8 cellular contexts compared by ENCODE assay signal in genomic region chr16:24504467-24505345, GRCh38. TPM values are rescaled to one million over a fixed set of nuclear protein-coding genes. Genes with fewer than 3 reads are reported as not detected.
DNase-seq lines count a peak whose midpoint lies in the region; ATAC-seq and TF ChIP-seq lines count a peak whose summit lies in the region.

No MANE protein-coding gene starts in this region.

- H3K27ac ChIP-seq in H9 (ENCODE audit: insufficient read length, low read depth, low read length): no peak overlapping the region
- H3K27ac ChIP-seq in colonic mucosa: no peak overlapping the region
- no peak overlapping the region for H3K27ac ChIP-seq in lower lobe of right lung

- H3K14ac ChIP-seq in H9 (ENCODE audit: insufficient read depth, low read length): no peak overlapping the region

- ATAC-seq in lower lobe of right lung (peak; percentile 83 to 86), HG03025 (IDR thresholded peaks at IDR 0.05; ENCODE audit: low FRiP score, unreplicated experiment) (no peak)

- no peak overlapping the region for H2AFZ ChIP-seq in H9 (ENCODE audit: low read length)

- H3K9ac ChIP-seq in H9 (ENCODE audit: extremely low read depth, insufficient read length, low read length): no peak overlapping the region
- H3K9ac ChIP-seq in colonic mucosa (ENCODE audit: low read depth in 2 of 2, low read length in 2 of 2): no peak overlapping the region

- no peak overlapping the region for H4K5ac ChIP-seq in H9 (ENCODE audit: insufficient read length, low read depth, low read length)

- H3K36me3 ChIP-seq in Caco-2 (ENCODE audit: control insufficient read depth, insufficient read depth, low read length): no peaks in the 10 kb centered on the region
- no peaks in the 10 kb centered on the region for H3K36me3 ChIP-seq in colonic mucosa
- H3K36me3 ChIP-seq in lower lobe of right lung: no peaks in the 10 kb centered on the region

- no peak overlapping the region for H3K18ac ChIP-seq in H9 (ENCODE audit: insufficient read length, low read depth, low read length)

- H3K79me1 ChIP-seq in H9 (ENCODE audit: insufficient read depth, low read depth, low read length, poor library complexity, severe bottlenecking): no peaks in the 10 kb centered on the region

- intact Hi-C loops in Caco-2 (cut with micrococcal nuclease; ENCODE audit: unreplicated experiment) (loop anchor here (1.0 to 5.0 kb wide), 4 partner anchors 95 to 462 kb away; no protein-coding TSS in a partner anchor), colonic mucosa (cut with DNase I) (loop anchor here (2.0 kb wide), 1 partner anchor 462 kb away; no protein-coding TSS in a partner anchor), lower lobe of right lung (cut with DNase I) (no loop called here)

- no peak overlapping the region for H2BK15ac ChIP-seq in H9 (ENCODE audit: low read depth, low read length)

- H3K27ac Mint-ChIP-seq in Caco-2 (ENCODE audit: unreplicated experiment): no peak overlapping the region
- H3K27ac Mint-ChIP-seq in H9: no peak overlapping the region; a peak in 1 of 7 replicates

- no peak overlapping the region for H4K8ac ChIP-seq in H9 (replicated peaks; ENCODE audit: insufficient read length, low read depth, low read length)

- DNase-seq in Caco-2: peak; percentile 54 to 66
- peak; percentile 79 for DNase-seq in H9
- peak; percentile 78 for DNase-seq in NCI-H2227 (lab: John Stamatoyannopoulos, UW; ENCODE audit: unreplicated experiment)
- DNase-seq in activated CD4-positive, alpha-beta T cell treated with anti-CD3 and anti-CD28 coated beads for 48 hours: peak; percentile 66
- DNase-seq in colonic mucosa: peak; percentile 47
- peak; percentile 48 for DNase-seq in lower lobe of right lung
- DNase-seq in stimulated activated CD8-positive, alpha-beta memory T cell treated with anti-CD3 and anti-CD28 coated beads, Interleukin-15, amount 100 ng/mL, for 4 hours (ENCODE audit: low read depth in 2 of 2): peak; percentile 5 to 11

- H3K79me2 ChIP-seq in H9 (ENCODE audit: insufficient read depth, low read length): no peaks in the 10 kb centered on the region

- no peak overlapping the region for H2BK120ac ChIP-seq in H9 (ENCODE audit: low read depth, low read length, poor library complexity, severe bottlenecking)

- peak; percentile 78 to 83 for TF ChIP-seq CTCF in Caco-2 (IDR thresholded peaks at IDR 0.05; ENCODE audit: insufficient read depth in 1 of 2, low read depth in 1 of 2, low read length in 1 of 2, severe bottlenecking in 1 of 2, unreplicated experiment in 1 of 2)
- peak; percentile 88 for TF ChIP-seq CTCF in H9 (conservative IDR thresholded peaks at IDR 0.05)
- TF ChIP-seq CTCF in colonic mucosa (IDR thresholded peaks at IDR 0.05): peak; percentile 68
- peak; percentile 83 for TF ChIP-seq CTCF in lower lobe of right lung (IDR thresholded peaks at IDR 0.05)

- H3K4me3 ChIP-seq in Caco-2 (ENCODE audit: low read depth, low read length): no peak overlapping the region
- H3K4me3 ChIP-seq in colonic mucosa: no peak overlapping the region
- H3K4me3 ChIP-seq in lower lobe of right lung: no peak overlapping the region

- CTCF ChIA-PET in Caco-2 (lab: Charles Lee): interaction anchor here (0.5 to 1.4 kb wide), 16 partner anchors 10 to 701 kb away, joined by 3 to 16 read pairs (median 4); no protein-coding TSS in a partner anchor

- H3K56ac ChIP-seq in H9 (ENCODE audit: insufficient read length, low read depth, low read length): no peak overlapping the region

- H3K4me1 Mint-ChIP-seq in Caco-2 (ENCODE audit: low read depth, unreplicated experiment) (no peaks in the 10 kb centered on the region), H9 (peaks cover 4 to 5% of the 10 kb centered on the region in 2 experiments)

- POLR2A ChIA-PET in Caco-2 (lab: Charles Lee): no interaction called here

- no peaks in the 10 kb centered on the region for H3K36me3 Mint-ChIP-seq in Caco-2 (ENCODE audit: insufficient read depth, unreplicated experiment)
- peaks cover 0 to 2% (median 0%) of the 10 kb centered on the region in 3 experiments; a peak in 1 of 7 replicates for H3K36me3 Mint-ChIP-seq in H9 (ENCODE audit: insufficient read depth in 1 of 3, low read depth in 3 of 3)

- no peaks in the 10 kb centered on the region for H4K20me1 ChIP-seq in H9 (ENCODE audit: control insufficient read depth, insufficient read depth, insufficient read length)

- no peak overlapping the region for H3K23ac ChIP-seq in H9 (ENCODE audit: insufficient read length, low read depth, low read length)

- no peaks in the 10 kb centered on the region for H3K9me3 Mint-ChIP-seq in Caco-2 (ENCODE audit: unreplicated experiment)
- peaks cover 2 to 5% of the 10 kb centered on the region in 2 experiments; a peak in 3 of 5 replicates for H3K9me3 Mint-ChIP-seq in H9

- no peak overlapping the region for H4K91ac ChIP-seq in H9 (ENCODE audit: insufficient read length, low read depth, low read length)

- H3K4me3 Mint-ChIP-seq in Caco-2 (ENCODE audit: unreplicated experiment) (no peak overlapping the region), H9 (no peak overlapping the region)

- H3K27me3 Mint-ChIP-seq in Caco-2 (ENCODE audit: insufficient read depth, unreplicated experiment): peaks cover 16% of the 10 kb centered on the region
- H3K27me3 Mint-ChIP-seq in H9 (ENCODE audit: low read depth): peaks cover 35% of the 10 kb centered on the region

- no peak overlapping the region for H2BK5ac ChIP-seq in H9 (ENCODE audit: insufficient read length, low read length)

- H3K4me2 ChIP-seq in H9 (ENCODE audit: insufficient read depth, insufficient read length, low read length): no peak overlapping the region

- H3T11ph ChIP-seq in H9 (ENCODE audit: low read length): no peak overlapping the region

- no CpG with 5 or more reads among the region's 18 CpGs for WGBS in H9 (ENCODE audit: extremely low coverage, insufficient read length, low lambda C conversion rate)

- H3K23me2 ChIP-seq in H9 (ENCODE audit: insufficient read length, low read depth, low read length, poor library complexity, severe bottlenecking): no peaks in the 10 kb centered on the region

- no peak overlapping the region for H2AK5ac ChIP-seq in H9 (ENCODE audit: insufficient read length, low read length)

- H3K27me3 ChIP-seq in Caco-2 (replicated peaks; ENCODE audit: control insufficient read depth, insufficient read depth, low read length) (no peaks in the 10 kb centered on the region), H9 (ENCODE audit: insufficient read depth, low read length) (no peaks in the 10 kb centered on the region), colonic mucosa (no peaks in the 10 kb centered on the region), lower lobe of right lung (ENCODE audit: low read depth) (peaks cover 20% of the 10 kb centered on the region)

- H3K4ac ChIP-seq in H9 (ENCODE audit: low read depth, low read length): no peak overlapping the region

- peaks cover 5% of the 10 kb centered on the region; the same call in 1 of the 2 replicates for H3K4me1 ChIP-seq in Caco-2
- H3K4me1 ChIP-seq in H9 (ENCODE audit: insufficient read depth, low read length): no peaks in the 10 kb centered on the region
- H3K4me1 ChIP-seq in colonic mucosa: no peaks in the 10 kb centered on the region
- no peaks in the 10 kb centered on the region for H3K4me1 ChIP-seq in lower lobe of right lung

- H2BK20ac ChIP-seq in H9 (ENCODE audit: low read depth, low read length, poor library complexity, severe bottlenecking): no peak overlapping the region

- no TSS peak for BruUV-seq in Caco-2 (replicated peaks; lab: Mats Ljungman, UMichigan)

- H3K9me3 ChIP-seq in Caco-2 (no peaks in the 10 kb centered on the region), H9 (ENCODE audit: control insufficient read depth, low read depth, low read length) (no peaks in the 10 kb centered on the region), colonic mucosa (no peaks in the 10 kb centered on the region), lower lobe of right lung (no peaks in the 10 kb centered on the region)

- H2BK12ac ChIP-seq in H9 (ENCODE audit: insufficient read length, low read depth, low read length): no peak overlapping the region

RNA-seq across cellular contexts. Expression of gene RBBP6, which starts 34.7 kb away (rescaled TPM):
- total RNA-seq in Caco-2 (2022) (38.7 and 42.2 TPM in 2 replicates), H9 (2021) (52.3 and 54.8 TPM in 2 replicates), colonic mucosa (10 to 100 TPM; 34.7 to 39.0 TPM), lower lobe of right lung (42.1 TPM)

Comparison
In these comparisons a context has a peak if more than half of its experiments do, and no peak if none do; other contexts are left out.
1. DNase-seq: peak in every context shown above with its lines; median percentile 79 in H9; 78 in NCI-H2227; 66 in activated CD4-positive, alpha-beta T cell treated with anti-CD3 and anti-CD28 coated beads for 48 hours; 60 in Caco-2; 48 in lower lobe of right lung; 47 in colonic mucosa; 8 in stimulated activated CD8-positive, alpha-beta memory T cell treated with anti-CD3 and anti-CD28 coated beads, Interleukin-15, amount 100 ng/mL, for 4 hours.